In the genomic region with DNA sequence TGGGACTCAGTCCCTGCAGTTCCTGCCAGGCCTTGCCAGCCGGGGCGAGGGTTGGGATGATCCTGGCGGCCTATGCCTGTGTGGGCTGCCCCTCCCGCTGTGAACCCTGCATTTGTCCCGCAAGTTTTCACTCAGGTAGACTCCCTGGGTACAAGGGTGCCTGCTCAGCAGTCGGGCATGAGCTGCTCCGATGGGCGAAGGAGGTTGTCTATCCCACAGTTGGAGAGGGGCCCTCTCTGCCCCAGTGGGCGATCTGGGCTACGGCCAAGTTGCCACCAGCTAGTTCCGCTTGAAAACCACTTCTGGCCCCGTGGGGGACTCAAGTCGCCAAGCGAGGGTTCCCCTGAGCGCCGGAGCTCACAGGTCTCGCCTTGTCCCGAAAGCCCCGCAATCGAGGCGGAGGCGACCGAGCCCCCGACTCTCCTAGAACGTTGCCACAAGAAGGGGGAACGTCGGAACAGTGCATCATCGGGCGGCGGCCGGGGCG, we compare ENCODE assay signal across 8 cellular contexts. TPM values are rescaled to one million over a fixed set of nuclear protein-coding genes. Genes with fewer than 3 reads are reported as not detected.
A peak's percentile ranks its signal among the peaks of the same experiment; 100 is the strongest.
DNase-seq lines count a peak whose midpoint lies in the region; ATAC-seq and TF ChIP-seq lines count a peak whose summit lies in the region.

No MANE protein-coding gene starts in this region.

- H4K91ac ChIP-seq in H9 (ENCODE audit: insufficient read length, low read depth, low read length), result no peak overlapping the region

- H3K23me2 ChIP-seq in H9 (ENCODE audit: insufficient read length, low read depth, low read length, poor library complexity, severe bottlenecking), result peaks cover 9% of the 10 kb centered on the region

- H3K27me3 ChIP-seq in GM06990 (replicated peaks; ENCODE audit: control insufficient read depth, insufficient read depth, low read length), result no peaks in the 10 kb centered on the region
- no peaks in the 10 kb centered on the region for H3K27me3 ChIP-seq in H9 (ENCODE audit: insufficient read depth, low read length)
- no peaks in the 10 kb centered on the region for H3K27me3 ChIP-seq in SJCRH30
- no peaks in the 10 kb centered on the region for H3K27me3 ChIP-seq in neural progenitor cell

- no peak overlapping the region for H3K14ac ChIP-seq in H9 (ENCODE audit: insufficient read depth, low read length)

- no peak overlapping the region for H4K5ac ChIP-seq in H9 (ENCODE audit: insufficient read length, low read depth, low read length)

- WGBS in H9 (ENCODE audit: extremely low coverage, insufficient read length, low lambda C conversion rate), result no CpG with 5 or more reads among the region's 32 CpGs

- H2BK5ac ChIP-seq in H9 (ENCODE audit: insufficient read length, low read length), result no peak overlapping the region

- no peaks in the 10 kb centered on the region for H4K20me1 ChIP-seq in H9 (ENCODE audit: control insufficient read depth, insufficient read depth, insufficient read length)
- H4K20me1 ChIP-seq in neural progenitor cell (ENCODE audit: low read depth), result peaks cover 45% of the 10 kb centered on the region

- H3K9me3 ChIP-seq in H9 (ENCODE audit: control insufficient read depth, low read depth, low read length) (no peaks in the 10 kb centered on the region), SJCRH30 (replicated peaks) (no peaks in the 10 kb centered on the region), neural progenitor cell (ENCODE audit: low read depth) (no peaks in the 10 kb centered on the region)

- H3K4me1 ChIP-seq in H9 (ENCODE audit: insufficient read depth, low read length), result no peaks in the 10 kb centered on the region; the same call in 1 of the 2 replicates
- peaks cover 12% of the 10 kb centered on the region; the same call in 1 of the 2 replicates for H3K4me1 ChIP-seq in SJCRH30
- H3K4me1 ChIP-seq in neural progenitor cell, result peaks cover 20% of the 10 kb centered on the region

- H3K4me2 ChIP-seq in H9 (ENCODE audit: insufficient read depth, insufficient read length, low read length) (peak overlapping the region; percentile 94), neural progenitor cell (peak overlapping the region; percentile 100)

- H2BK15ac ChIP-seq in H9 (ENCODE audit: low read depth, low read length), result no peak overlapping the region

- no peak overlapping the region for H2BK12ac ChIP-seq in H9 (ENCODE audit: insufficient read length, low read depth, low read length)

- H3F3A ChIP-seq in neural progenitor cell (ENCODE audit: low read depth), result peaks cover 64% of the 10 kb centered on the region

- H3K23ac ChIP-seq in H9 (ENCODE audit: insufficient read length, low read depth, low read length), result no peak overlapping the region

- no peak overlapping the region for H2BK20ac ChIP-seq in H9 (ENCODE audit: low read depth, low read length, poor library complexity, severe bottlenecking)

- H3K56ac ChIP-seq in H9 (ENCODE audit: insufficient read length, low read depth, low read length), result no peak overlapping the region

- ATAC-seq in esophagus mucosa, result peak; percentile 3
- no peak for ATAC-seq in HG02970 (IDR thresholded peaks at IDR 0.05; ENCODE audit: low FRiP score, unreplicated experiment)

- H3K9me3 Mint-ChIP-seq in H9, result no peaks in the 10 kb centered on the region; a peak in 1 of 5 replicates
- no peaks in the 10 kb centered on the region for H3K9me3 Mint-ChIP-seq in neural progenitor cell

- H3K36me3 ChIP-seq in GM06990 (ENCODE audit: control insufficient read depth, insufficient read depth, low read length), result peaks cover 33% of the 10 kb centered on the region
- H3K36me3 ChIP-seq in SJCRH30, result peaks cover 47% of the 10 kb centered on the region
- no peaks in the 10 kb centered on the region for H3K36me3 ChIP-seq in neural progenitor cell

- no peak overlapping the region for H3T11ph ChIP-seq in H9 (ENCODE audit: low read length)

- intact Hi-C loops in posterior vena cava (cut with DNase I), result loop anchor here in 1 of 2 donors (5.0 kb wide), 1 partner anchor 60 kb away; a partner anchor contains a TSS

- no peak overlapping the region for H4K8ac ChIP-seq in H9 (replicated peaks; ENCODE audit: insufficient read length, low read depth, low read length)

- no peaks in the 10 kb centered on the region for H3K79me1 ChIP-seq in H9 (ENCODE audit: insufficient read depth, low read depth, low read length, poor library complexity, severe bottlenecking)

- no peaks in the 10 kb centered on the region; the same call in 1 of the 2 replicates for H3K27me3 Mint-ChIP-seq in H9 (ENCODE audit: low read depth)
- H3K27me3 Mint-ChIP-seq in neural progenitor cell (ENCODE audit: insufficient read depth, low read depth), result peaks cover 17% of the 10 kb centered on the region

- peaks cover 5% of the 10 kb centered on the region; the same call in 1 of the 2 replicates for H3K79me2 ChIP-seq in H9 (ENCODE audit: insufficient read depth, low read length)
- peaks cover 37% of the 10 kb centered on the region for H3K79me2 ChIP-seq in neural progenitor cell (ENCODE audit: low read depth)

- H3K27ac Mint-ChIP-seq in H9 (peak overlapping the region in 2 of 3 experiments; percentile 52 to 92; a peak in 3 of 7 replicates), neural progenitor cell (no peak overlapping the region)

- H3K18ac ChIP-seq in H9 (ENCODE audit: insufficient read length, low read depth, low read length), result no peak overlapping the region

- H2AK5ac ChIP-seq in H9 (ENCODE audit: insufficient read length, low read length), result no peak overlapping the region

- peaks cover 51 to 78% (median 68%) of the 10 kb centered on the region in 3 experiments for H3K36me3 Mint-ChIP-seq in H9 (ENCODE audit: insufficient read depth in 1 of 3, low read depth in 3 of 3)
- peaks cover 48% of the 10 kb centered on the region for H3K36me3 Mint-ChIP-seq in neural progenitor cell

- H3K4me3 ChIP-seq in GM06990 (replicated peaks; ENCODE audit: low read depth, low read length) (peak overlapping the region; percentile 72), SJCRH30 (peak overlapping the region; percentile 100), neural progenitor cell (peak overlapping the region; percentile 96)

- no peak overlapping the region for H3K27ac ChIP-seq in H9 (ENCODE audit: insufficient read length, low read depth, low read length)
- H3K27ac ChIP-seq in SJCRH30, result peak overlapping the region; percentile 95; the same call in 1 of the 2 replicates
- H3K27ac ChIP-seq in neural progenitor cell, result no peak overlapping the region

- H3K9ac ChIP-seq in H9 (ENCODE audit: extremely low read depth, insufficient read length, low read length), result no peak overlapping the region
- H3K9ac ChIP-seq in neural progenitor cell, result no peak overlapping the region

- no peak overlapping the region for H2BK120ac ChIP-seq in H9 (ENCODE audit: low read depth, low read length, poor library complexity, severe bottlenecking)

- H2AFZ ChIP-seq in H9 (ENCODE audit: low read length) (no peak overlapping the region), neural progenitor cell (replicated peaks) (no peak overlapping the region)

- peak overlapping the region; percentile 93 to 95 for H3K4me3 Mint-ChIP-seq in H9
- H3K4me3 Mint-ChIP-seq in neural progenitor cell, result peak overlapping the region; percentile 96

- H3K4me1 Mint-ChIP-seq in H9 (peaks cover 47 to 51% of the 10 kb centered on the region in 2 experiments), neural progenitor cell (peaks cover 42% of the 10 kb centered on the region)

- no peak overlapping the region for H3K4ac ChIP-seq in H9 (ENCODE audit: low read depth, low read length)

- TF ChIP-seq CTCF in GM06990 (IDR thresholded peaks at IDR 0.05; ENCODE audit: insufficient read depth, low read length, poor library complexity, severe bottlenecking), result no peak
- no peak for TF ChIP-seq CTCF in H9 (conservative IDR thresholded peaks at IDR 0.05)
- TF ChIP-seq CTCF in neural progenitor cell (IDR thresholded peaks at IDR 0.05), result no peak

- DNase-seq in GM06990 (ENCODE audit: extremely low read depth, insufficient read length), result no peak
- no peak for DNase-seq in H9
- DNase-seq in SJCRH30, result no peak
- no peak for DNase-seq in neural progenitor cell (ENCODE audit: low spot score)
- no peak for DNase-seq in NCI-H1930 (lab: John Stamatoyannopoulos, UW)
- no peak for DNase-seq in posterior vena cava (ENCODE audit: low spot score)

RNA-seq across cellular contexts. Expression of a gene that starts 0.4 kb away (rescaled TPM):
- total RNA-seq in H9 (2021) (1,177 and 1,211 TPM in 2 replicates), esophagus mucosa (629 TPM), neural progenitor cell (ENCODE audit: low replicate concordance) (1,038 and 1,695 TPM in 2 replicates), posterior vena cava (100 to 1,000 TPM; 303 to 366 TPM)
- total RNA-seq in SJCRH30 (2014; rRNA removed; shearing (Covaris generic)), result 1,296 and 1,386 TPM in 2 replicates

RNA-seq across cellular contexts. Expression of a gene that starts 6.1 kb away (rescaled TPM):
- total RNA-seq in H9 (2021) (13.7 and 16.3 TPM in 2 replicates), esophagus mucosa (6.4 TPM), neural progenitor cell (ENCODE audit: low replicate concordance) (0.65 and 6.6 TPM in 2 replicates), posterior vena cava (1 to 10 TPM; 4.9 to 6.9 TPM)
- total RNA-seq in SJCRH30 (2014; rRNA removed; shearing (Covaris generic)), result 2.6 and 3.7 TPM in 2 replicates

RNA-seq across cellular contexts. Expression of a gene that starts 15.0 kb away (rescaled TPM):
- 143 and 144 TPM in 2 replicates for total RNA-seq in H9 (2021)
- total RNA-seq in SJCRH30 (2014; rRNA removed; shearing (Covaris generic)), result 76.7 and 78.0 TPM in 2 replicates
- 91.1 TPM for total RNA-seq in esophagus mucosa
- total RNA-seq in neural progenitor cell (ENCODE audit: low replicate concordance), result 60.9 and 101 TPM in 2 replicates
- 10 to 100 TPM; 87.0 to 91.1 TPM for total RNA-seq in posterior vena cava

RNA-seq across cellular contexts. Expression of a gene that starts 15.9 kb away (rescaled TPM):
- total RNA-seq in H9 (2021), result 45.1 and 48.6 TPM in 2 replicates
- 96.8 and 104 TPM in 2 replicates for total RNA-seq in SJCRH30 (2014; rRNA removed; shearing (Covaris generic))
- 13.9 TPM for total RNA-seq in esophagus mucosa
- total RNA-seq in neural progenitor cell (ENCODE audit: low replicate concordance), result 62.1 and 73.5 TPM in 2 replicates
- under 1 TPM; 0.46 to 0.52 TPM for total RNA-seq in posterior vena cava

RNA-seq across cellular contexts. Expression of a gene that starts 26.2 kb away (rescaled TPM):
- total RNA-seq in H9 (2021) (17.3 and 20.0 TPM in 2 replicates), esophagus mucosa (not detected), neural progenitor cell (ENCODE audit: low replicate concordance) (2.7 and 7.6 TPM in 2 replicates), posterior vena cava (1 to 10 TPM; 3.6 to 4.0 TPM)
- 2.2 and 3.2 TPM in 2 replicates for total RNA-seq in SJCRH30 (2014; rRNA removed; shearing (Covaris generic))
